Comparison of ENCODE assay signal across 8 cellular contexts in the genomic region with DNA sequence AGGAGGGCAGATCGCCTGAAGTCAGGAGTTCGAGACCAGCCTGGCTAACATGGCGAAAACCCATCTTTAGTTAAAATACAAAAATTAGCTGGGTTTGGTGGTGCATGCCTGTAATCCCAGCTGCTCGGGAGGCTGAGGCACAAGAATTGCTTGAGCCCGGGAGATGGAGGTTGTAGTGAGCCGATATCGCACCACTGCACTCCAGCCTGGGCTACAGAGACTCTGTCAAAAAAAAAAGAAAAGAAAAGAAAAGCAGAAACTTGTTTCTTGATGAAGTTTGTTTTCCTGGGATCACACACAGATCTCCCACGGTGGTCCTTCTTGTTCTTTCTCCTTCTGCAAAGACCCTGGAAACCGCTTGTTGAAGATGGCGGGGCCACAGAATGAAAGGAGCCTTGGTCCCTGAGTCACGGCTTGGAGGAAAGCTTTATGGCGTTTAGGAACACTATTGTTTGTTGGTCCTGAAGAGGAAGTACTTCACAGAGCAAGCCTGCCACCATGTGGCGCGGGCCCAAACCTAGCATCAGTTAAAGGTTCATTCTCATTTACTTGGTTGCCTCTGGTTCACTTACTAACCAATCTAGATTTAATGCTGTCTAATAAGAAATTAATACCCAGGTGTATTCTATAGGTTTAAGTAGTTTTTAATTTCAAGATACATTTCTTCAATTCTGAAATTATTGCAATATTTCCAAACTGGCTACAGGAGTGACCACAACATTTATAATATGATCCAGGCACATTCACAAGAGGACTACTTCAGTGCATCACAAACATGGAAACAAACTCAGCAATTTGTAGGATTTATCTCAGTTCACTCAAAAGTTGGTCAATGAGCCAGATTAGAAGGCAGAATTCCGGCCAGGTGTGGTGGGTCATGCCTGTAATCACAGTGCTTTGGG. TPM values are rescaled to one million over a fixed set of nuclear protein-coding genes. Genes with fewer than 3 reads are reported as not detected.
DNase-seq lines count a peak whose midpoint lies in the region; ATAC-seq, FAIRE-seq and TF ChIP-seq lines count a peak whose summit lies in the region.

No MANE protein-coding gene starts in this region.

- DNase-seq in AG08395 (ENCODE audit: low spot score): peak; percentile 91
- peak; percentile 79 for DNase-seq in NCI-H2227 (lab: John Stamatoyannopoulos, UW; ENCODE audit: unreplicated experiment)
- peak; percentile 56 to 87 for DNase-seq in T47D (ENCODE audit: low read depth in 1 of 2, low spot score in 1 of 2)
- peak; percentile 95 for DNase-seq in spleen

- peak; percentile 88 for ATAC-seq in GM18907 (IDR thresholded peaks at IDR 0.05; ENCODE audit: unreplicated experiment)
- peak; percentile 91 for ATAC-seq in HG03175 (IDR thresholded peaks at IDR 0.05; ENCODE audit: unreplicated experiment)

- no peaks in the 10 kb centered on the region for H3K27me3 ChIP-seq in spleen (replicated peaks in 1 of 7)

- peak; percentile 88 for TF ChIP-seq CTCF in VCaP (conservative IDR thresholded peaks at IDR 0.05)
- TF ChIP-seq CTCF in spleen (IDR thresholded peaks at IDR 0.05 in 8 of 11, conservative IDR thresholded peaks at IDR 0.05 in 3 of 11): peak; percentile 64 to 85 (median 77)

- H3K27ac ChIP-seq in VCaP (peak overlapping the region; percentile 47; the same call in 1 of the 2 replicates), spleen (peak overlapping the region in 5 of 8 donors; percentile 30 to 66 (median 46))

- no peaks in the 10 kb centered on the region for H3K36me3 ChIP-seq in spleen

- intact Hi-C loops in spleen (cut with DNase I; ENCODE audit: low total_unique reads): loop anchor here (5.0 kb wide), 1 partner anchor 305 kb away; no protein-coding TSS in a partner anchor

- FAIRE-seq in islet of Langerhans (lab: Jason Lieb, UNC): peak; percentile 77

- WGBS in spleen, 5 donors: 25 to 34% (median 31%) methylated on average over 15 of the region's 15 CpGs

- in situ Hi-C loops in T47D (cut with HindIII; ENCODE audit: low pct_unique_long_range_greater_than_20kb, low sequenced_read_pairs): no loop called here

- peaks cover 0 to 5% (median under 1%) of the 10 kb centered on the region in 8 donors for H3K9me3 ChIP-seq in spleen

- TF ChIP-seq POLR2A in spleen (IDR thresholded peaks at IDR 0.05): no peak

- peaks cover 0 to 27% (median 16%) of the 10 kb centered on the region in 6 donors for H3K4me1 ChIP-seq in spleen

- H3K4me3 ChIP-seq in spleen: peak overlapping the region in 6 of 8 donors; percentile 4 to 50 (median 28)

RNA-seq across cellular contexts. Expression of a gene that starts 21.3 kb away (rescaled TPM):
- total RNA-seq in spleen: 10 to 100 TPM in 5 of 7 donors, 1 to 10 TPM in 2; 8.5 to 15.7 (median 11.7) TPM
- polyA plus RNA-seq in spleen: 10 to 100 TPM in 1 of 3 donors, 1 to 10 TPM in 2; 4.7 to 11.8 (median 8.8) TPM

RNA-seq across cellular contexts. Expression of a gene that starts 21.6 kb away (rescaled TPM):
- 10 to 100 TPM; 19.4 to 30.9 (median 29.3) TPM for total RNA-seq in spleen
- 10 to 100 TPM in 2 of 3 donors, 1 to 10 TPM in 1; 10.0 to 13.7 (median 10.3) TPM for polyA plus RNA-seq in spleen

Comparison
In these comparisons a context has a peak if more than half of its experiments do, and no peak if none do; other contexts are left out.
1. Peak in every context shown above with its lines: DNase-seq, ATAC-seq, H3K4me3 ChIP-seq and H3K27ac ChIP-seq.